In the genomic region with DNA sequence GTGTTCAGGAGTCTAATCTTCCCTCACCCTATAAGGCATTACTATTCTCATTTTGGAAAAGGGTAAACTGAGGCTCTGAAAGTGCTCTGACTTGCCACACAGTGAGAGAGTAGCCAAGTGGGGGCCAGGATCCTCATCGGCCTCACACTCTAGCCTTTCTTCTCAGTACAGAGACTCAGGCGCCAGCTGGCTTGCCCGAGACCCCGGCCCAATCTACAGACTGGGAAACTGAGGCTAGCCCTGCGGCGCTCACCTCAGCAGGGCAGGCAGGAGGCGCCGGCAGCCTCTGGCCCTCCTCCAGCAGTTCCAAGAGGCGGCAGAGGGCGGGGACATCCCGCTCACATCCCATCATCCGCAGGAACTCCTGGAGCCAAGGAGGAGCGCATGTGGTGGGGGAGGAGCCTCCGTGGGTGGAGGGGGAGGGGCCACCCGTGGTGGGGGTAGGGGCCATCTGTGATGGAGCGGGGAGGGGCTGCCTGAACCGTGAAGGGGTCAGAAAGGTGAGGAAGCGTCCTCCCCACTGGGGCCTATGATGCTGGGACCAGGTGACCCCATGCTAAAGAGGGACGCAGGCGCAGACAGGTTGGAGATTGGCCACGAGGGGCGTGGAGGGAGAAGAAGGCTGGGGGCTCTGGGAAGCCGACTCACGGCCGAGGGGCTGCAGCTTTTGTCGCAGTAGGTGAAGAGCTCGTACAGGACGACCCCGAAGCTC, we compare ENCODE assay signal across 8 cellular contexts. TPM values are rescaled to one million over a fixed set of nuclear protein-coding genes. Genes with fewer than 3 reads are reported as not detected.
DNase-seq lines count a peak whose midpoint lies in the region; ATAC-seq and TF ChIP-seq lines count a peak whose summit lies in the region.

No MANE protein-coding gene starts in this region.

- no peaks in the 10 kb centered on the region; a peak in 1 of 5 replicates for H3K9me3 Mint-ChIP-seq in H9

- H2AK5ac ChIP-seq in H9 (ENCODE audit: insufficient read length, low read length): no peak overlapping the region

- H3K4me3 ChIP-seq in fibroblast of lung (replicated peaks in 1 of 4; ENCODE audit: control extremely low read depth in 1 of 4, insufficient read depth in 1 of 4, low read depth in 3 of 4, low read length in 4 of 4): peak overlapping the region in 1 of 4 experiments; percentile 31

- H3K79me2 ChIP-seq in H9 (ENCODE audit: insufficient read depth, low read length) (no peaks in the 10 kb centered on the region), fibroblast of lung (ENCODE audit: control insufficient read depth, insufficient read depth, low read length) (no peaks in the 10 kb centered on the region)

- H3K27ac Mint-ChIP-seq in H9: peak overlapping the region; percentile 94 to 99 (median 99)

- peaks cover 8% of the 10 kb centered on the region for H3K27me3 Mint-ChIP-seq in H9 (ENCODE audit: low read depth)

- H3K23ac ChIP-seq in H9 (ENCODE audit: insufficient read length, low read depth, low read length): no peak overlapping the region

- no peaks in the 10 kb centered on the region; a peak in 1 of 7 replicates for H3K36me3 Mint-ChIP-seq in H9 (ENCODE audit: insufficient read depth in 1 of 3, low read depth in 3 of 3)

- peak; percentile 97 for DNase-seq in H9
- peak; percentile 90 for DNase-seq in NCI-H69 (lab: John Stamatoyannopoulos, UW)
- peak; percentile 21 to 53 for DNase-seq in fibroblast of lung (ENCODE audit: low read depth in 2 of 2)
- peak; percentile 79 for DNase-seq in retina
- no peak for DNase-seq in GM10248 (ENCODE audit: extremely low spot score)
- DNase-seq in erythroblast (lab: John Stamatoyannopoulos, UW): no peak

- no peak overlapping the region for H2BK12ac ChIP-seq in H9 (ENCODE audit: insufficient read length, low read depth, low read length)

- H3K4ac ChIP-seq in H9 (ENCODE audit: low read depth, low read length): no peak overlapping the region

- H4K91ac ChIP-seq in H9 (ENCODE audit: insufficient read length, low read depth, low read length): no peak overlapping the region

- H2BK20ac ChIP-seq in H9 (ENCODE audit: low read depth, low read length, poor library complexity, severe bottlenecking): no peak overlapping the region

- H3T11ph ChIP-seq in H9 (ENCODE audit: low read length): no peak overlapping the region

- H3K27ac ChIP-seq in H9 (ENCODE audit: insufficient read length, low read depth, low read length) (peak overlapping the region; percentile 29), fibroblast of lung (ENCODE audit: insufficient read depth, low read length) (no peak overlapping the region)

- POLR2A ChIA-PET in GM10248 (lab: Yijun Ruan, JAX): no interaction called here

- ATAC-seq in HG03045 (IDR thresholded peaks at IDR 0.05; ENCODE audit: unreplicated experiment) (no peak), GM18498 (IDR thresholded peaks at IDR 0.05; ENCODE audit: unreplicated experiment) (no peak)

- H3K4me1 ChIP-seq in H9 (ENCODE audit: insufficient read depth, low read length) (no peaks in the 10 kb centered on the region), fibroblast of lung (ENCODE audit: control insufficient read depth, extremely low read depth, insufficient read depth, low read length) (no peaks in the 10 kb centered on the region)

- no peak overlapping the region for H2BK5ac ChIP-seq in H9 (ENCODE audit: insufficient read length, low read length)

- H3K9ac ChIP-seq in H9 (ENCODE audit: extremely low read depth, insufficient read length, low read length) (no peak overlapping the region), fibroblast of lung (ENCODE audit: insufficient read depth, low read length) (no peak overlapping the region)

- H3K79me1 ChIP-seq in H9 (ENCODE audit: insufficient read depth, low read depth, low read length, poor library complexity, severe bottlenecking): no peaks in the 10 kb centered on the region

- H3K23me2 ChIP-seq in H9 (ENCODE audit: insufficient read length, low read depth, low read length, poor library complexity, severe bottlenecking): peaks cover 8% of the 10 kb centered on the region

- H3K56ac ChIP-seq in H9 (ENCODE audit: insufficient read length, low read depth, low read length): no peak overlapping the region

- H4K5ac ChIP-seq in H9 (ENCODE audit: insufficient read length, low read depth, low read length): no peak overlapping the region

- TF ChIP-seq CTCF in H9 (conservative IDR thresholded peaks at IDR 0.05): peak; percentile 13; the same call in 1 of the 3 replicates
- TF ChIP-seq CTCF in fibroblast of lung (conservative IDR thresholded peaks at IDR 0.05 in 1 of 2, IDR thresholded peaks at IDR 0.05 in 1 of 2; ENCODE audit: low read depth in 1 of 2, low read length in 2 of 2): no peak
- TF ChIP-seq CTCF in GM10248 (IDR thresholded peaks at IDR 0.05; ENCODE audit: control extremely low read depth, extremely low read depth, low read depth, missing control alignments): no peak

- H3K36me3 ChIP-seq in fibroblast of lung (ENCODE audit: control insufficient read depth, insufficient read depth, low read length): no peaks in the 10 kb centered on the region

- peak overlapping the region; percentile 41 for H2AFZ ChIP-seq in H9 (ENCODE audit: low read length)
- no peak overlapping the region for H2AFZ ChIP-seq in fibroblast of lung (ENCODE audit: low read length)

- H4K20me1 ChIP-seq in H9 (ENCODE audit: control insufficient read depth, insufficient read depth, insufficient read length) (no peaks in the 10 kb centered on the region), fibroblast of lung (ENCODE audit: control insufficient read depth, extremely low read depth, insufficient read depth, low read length) (no peaks in the 10 kb centered on the region)

- H4K8ac ChIP-seq in H9 (replicated peaks; ENCODE audit: insufficient read length, low read depth, low read length): no peak overlapping the region

- H3K18ac ChIP-seq in H9 (ENCODE audit: insufficient read length, low read depth, low read length): peak overlapping the region; percentile 37

- H3K27me3 ChIP-seq in H9 (ENCODE audit: insufficient read depth, low read length) (no peaks in the 10 kb centered on the region), fibroblast of lung (ENCODE audit: control insufficient read depth, insufficient read depth, low read length) (peaks cover 8% of the 10 kb centered on the region)

- H3K9me3 ChIP-seq in H9 (ENCODE audit: control insufficient read depth, low read depth, low read length) (no peaks in the 10 kb centered on the region), fibroblast of lung (ENCODE audit: control insufficient read depth, insufficient read depth, low read depth, low read length) (no peaks in the 10 kb centered on the region)

- H3K4me3 Mint-ChIP-seq in H9: peak overlapping the region; percentile 74 to 93

- TF ChIP-seq POLR2A in erythroblast (IDR thresholded peaks at IDR 0.05; ENCODE audit: low read length): no peak

- WGBS in H9 (ENCODE audit: extremely low coverage, insufficient read length, low lambda C conversion rate): no CpG with 5 or more reads among the region's 29 CpGs

- peaks cover 6 to 23% of the 10 kb centered on the region in 2 experiments for H3K4me1 Mint-ChIP-seq in H9

- CTCF ChIA-PET in GM10248 (lab: Yijun Ruan, JAX): no interaction called here

- peak overlapping the region; percentile 66 for H3K4me2 ChIP-seq in H9 (ENCODE audit: insufficient read depth, insufficient read length, low read length)
- no peak overlapping the region for H3K4me2 ChIP-seq in fibroblast of lung (ENCODE audit: extremely low read depth, insufficient read depth, low read length)

- no peak overlapping the region for H2BK15ac ChIP-seq in H9 (ENCODE audit: low read depth, low read length)

- H3K14ac ChIP-seq in H9 (ENCODE audit: insufficient read depth, low read length): peak overlapping the region; percentile 62; the same call in 1 of the 2 replicates

- no peak overlapping the region for H2BK120ac ChIP-seq in H9 (ENCODE audit: low read depth, low read length, poor library complexity, severe bottlenecking)

RNA-seq across cellular contexts. Expression of gene INSL3, which starts 8.7 kb away (rescaled TPM):
- total RNA-seq in H9 (2021) (0.61 and 0.63 TPM in 2 replicates), fibroblast of lung (not detected in 2 replicates)
- polyA plus RNA-seq in fibroblast of lung: not detected in 2 replicates
- polyA plus RNA-seq in fibroblast of lung (2012): 0.19 TPM in 1 of 2 replicates, not detected in the other
- not detected in 2 replicates for polyA minus RNA-seq in fibroblast of lung (ENCODE audit: low replicate concordance)

RNA-seq across cellular contexts. Expression of gene JAK3, which starts 17.8 kb away (rescaled TPM):
- total RNA-seq in H9 (2021): 3.3 and 3.5 TPM in 2 replicates
- total RNA-seq in fibroblast of lung: 1.2 and 1.3 TPM in 2 replicates
- polyA plus RNA-seq in fibroblast of lung: 0.26 and 1.1 TPM in 2 replicates
- 0.46 and 1.2 TPM in 2 replicates for polyA plus RNA-seq in fibroblast of lung (2012)
- 2.9 and 6.4 TPM in 2 replicates for polyA minus RNA-seq in fibroblast of lung (ENCODE audit: low replicate concordance)

RNA-seq across cellular contexts. Expression of gene RPL18A, which starts 29.7 kb away (rescaled TPM):
- total RNA-seq in H9 (2021): 2,837 and 2,851 TPM in 2 replicates
- total RNA-seq in fibroblast of lung: 1,148 and 1,427 TPM in 2 replicates
- 891 and 971 TPM in 2 replicates for polyA plus RNA-seq in fibroblast of lung
- 1,793 and 1,913 TPM in 2 replicates for polyA plus RNA-seq in fibroblast of lung (2012)
- polyA minus RNA-seq in fibroblast of lung (ENCODE audit: low replicate concordance): 262 and 330 TPM in 2 replicates

RNA-seq across cellular contexts. Expression of gene B3GNT3, which starts 35.1 kb away (rescaled TPM):
- total RNA-seq in H9 (2021): 0.96 and 1.0 TPM in 2 replicates
- not detected in 2 replicates for total RNA-seq in fibroblast of lung
- polyA plus RNA-seq in fibroblast of lung: not detected in 2 replicates
- not detected in 2 replicates for polyA plus RNA-seq in fibroblast of lung (2012)
- not detected in 2 replicates for polyA minus RNA-seq in fibroblast of lung (ENCODE audit: low replicate concordance)

RNA-seq across cellular contexts. Expression of gene SLC5A5, which starts 41.7 kb away (rescaled TPM):
- total RNA-seq in H9 (2021): 1.7 and 1.8 TPM in 2 replicates
- total RNA-seq in fibroblast of lung: not detected in 2 replicates
- not detected in 2 replicates for polyA plus RNA-seq in fibroblast of lung
- polyA plus RNA-seq in fibroblast of lung (2012): 0.03 TPM in 1 of 2 replicates, not detected in the other
- not detected in 2 replicates for polyA minus RNA-seq in fibroblast of lung (ENCODE audit: low replicate concordance)

Comparison
In these comparisons a context has a peak if more than half of its experiments do, and no peak if none do; other contexts are left out.
1. DNase-seq: peak in H9 (single experiment), NCI-H69 (single experiment), fibroblast of lung (2 of 2) and retina (single experiment); none in GM10248 (single experiment) and erythroblast (0 of 2).